In genomic region chr10:103396067-103396788, GRCh38 we compare ENCODE assay signal across 8 cellular contexts. TPM values are rescaled to one million over a fixed set of nuclear protein-coding genes. Genes with fewer than 3 reads are reported as not detected.
DNase-seq lines count a peak whose midpoint lies in the region; ATAC-seq and TF ChIP-seq lines count a peak whose summit lies in the region.

TSS of gene ATP5MK (minus strand) at chr10:103396475. CDS start at chr10:103392457, 4,018 bp downstream.
TSS of gene PDCD11 (plus strand) at chr10:103396626. CDS start at chr10:103398427, 1,801 bp downstream.

- H3K27me3 ChIP-seq in GM23248 (replicated peaks; ENCODE audit: insufficient read depth) (no peaks in the 10 kb centered on the region), fibroblast of lung (ENCODE audit: control insufficient read depth, insufficient read depth, low read length) (no peaks in the 10 kb centered on the region)

- H3K36me3 Mint-ChIP-seq in activated T-helper 17 cell treated with anti-CD3 and anti-CD28 coated beads, Interleukin-2, amount 50 U/mL, for 72 hours (ENCODE audit: low read depth) = peaks cover 100% of the 10 kb centered on the region
- H3K36me3 Mint-ChIP-seq in naive thymus-derived CD8-positive, alpha-beta T cell = peaks cover 0 to 55% (median 5%) of the 10 kb centered on the region in 3 donors

- peak within 1 kb of the TSS; percentile 99 for H3K27ac Mint-ChIP-seq in activated T-helper 17 cell treated with anti-CD3 and anti-CD28 coated beads, Interleukin-2, amount 50 U/mL, for 72 hours
- H3K27ac Mint-ChIP-seq in naive thymus-derived CD8-positive, alpha-beta T cell = peak within 1 kb of the TSS; percentile 92 to 99 (median 94)

- H3K4me3 ChIP-seq in GM23248 (peak within 1 kb of the TSS; percentile 96), fibroblast of lung (replicated peaks in 1 of 4; ENCODE audit: control extremely low read depth in 1 of 4, insufficient read depth in 1 of 4, low read depth in 3 of 4, low read length in 4 of 4) (peak within 1 kb of the TSS; percentile 63 to 100 (median 86))

- peak; percentile 12 to 25 for TF ChIP-seq CTCF in fibroblast of lung (conservative IDR thresholded peaks at IDR 0.05 in 1 of 2, IDR thresholded peaks at IDR 0.05 in 1 of 2; ENCODE audit: low read depth in 1 of 2, low read length in 2 of 2)

- H4K20me1 ChIP-seq in GM23248 (ENCODE audit: insufficient read depth) = no peaks in the 10 kb centered on the region; the same call in 1 of the 2 replicates
- no peaks in the 10 kb centered on the region for H4K20me1 ChIP-seq in fibroblast of lung (ENCODE audit: control insufficient read depth, extremely low read depth, insufficient read depth, low read length)

- H3K9me3 Mint-ChIP-seq in activated T-helper 17 cell treated with anti-CD3 and anti-CD28 coated beads, Interleukin-2, amount 50 U/mL, for 72 hours = no peaks in the 10 kb centered on the region
- no peaks in the 10 kb centered on the region for H3K9me3 Mint-ChIP-seq in naive thymus-derived CD8-positive, alpha-beta T cell

- peak within 1 kb of the TSS; percentile 97 for H3K9ac ChIP-seq in GM23248
- H3K9ac ChIP-seq in fibroblast of lung (ENCODE audit: insufficient read depth, low read length) = peak within 1 kb of the TSS; percentile 68

- peak within 1 kb of the TSS; percentile 100 for H3K4me3 Mint-ChIP-seq in activated T-helper 17 cell treated with anti-CD3 and anti-CD28 coated beads, Interleukin-2, amount 50 U/mL, for 72 hours
- H3K4me3 Mint-ChIP-seq in naive thymus-derived CD8-positive, alpha-beta T cell = peak within 1 kb of the TSS; percentile 88 to 99 (median 98)

- H2AFZ ChIP-seq in GM23248 = peak within 1 kb of the TSS; percentile 84
- peak within 1 kb of the TSS; percentile 79 for H2AFZ ChIP-seq in fibroblast of lung (ENCODE audit: low read length)

- POLR2A ChIA-PET in naive thymus-derived CD8-positive, alpha-beta T cell (lab: Charles Lee) = interaction anchor here (1.0 to 1.9 kb wide), 5 partner anchors 15 to 264 kb away, joined by 3 to 16 read pairs (median 4); partner anchors contain the start of gene TAF5

- no peaks in the 10 kb centered on the region for H3K27me3 Mint-ChIP-seq in activated T-helper 17 cell treated with anti-CD3 and anti-CD28 coated beads, Interleukin-2, amount 50 U/mL, for 72 hours
- H3K27me3 Mint-ChIP-seq in naive thymus-derived CD8-positive, alpha-beta T cell = no peaks in the 10 kb centered on the region

- DNase-seq in Daoy (ENCODE audit: low read depth) (peak; percentile 96), GM23248 (peak; percentile 100), LHCN-M2 (ENCODE audit: low read depth) (peak; percentile 98), RPMI8226 (peak; percentile 97), fibroblast of lung (ENCODE audit: low read depth in 2 of 2) (peak; percentile 96 to 98)
- DNase-seq in naive thymus-derived CD8-positive, alpha-beta T cell = peak; percentile 83 to 97 (median 92)
- peak; percentile 98 for DNase-seq in stimulated activated naive CD4-positive, alpha-beta T cell treated with Interleukin-2 at 50 U/mL for 16 hours (lab: John Stamatoyannopoulos, UW)

- peaks cover 31% of the 10 kb centered on the region for H3K4me1 Mint-ChIP-seq in activated T-helper 17 cell treated with anti-CD3 and anti-CD28 coated beads, Interleukin-2, amount 50 U/mL, for 72 hours
- peaks cover 27 to 60% (median 50%) of the 10 kb centered on the region in 4 donors for H3K4me1 Mint-ChIP-seq in naive thymus-derived CD8-positive, alpha-beta T cell

- H3K4me1 ChIP-seq in GM23248 (ENCODE audit: insufficient read depth) (peaks cover 33% of the 10 kb centered on the region), fibroblast of lung (ENCODE audit: control insufficient read depth, extremely low read depth, insufficient read depth, low read length) (no peaks in the 10 kb centered on the region)

- H3K9me3 ChIP-seq in GM23248 (ENCODE audit: low read depth) (no peaks in the 10 kb centered on the region), fibroblast of lung (ENCODE audit: control insufficient read depth, insufficient read depth, low read depth, low read length) (no peaks in the 10 kb centered on the region)

- in situ Hi-C loops in GM23248 (cut with MboI) = no loop called here

- H3K36me3 ChIP-seq in GM23248 (ENCODE audit: low read depth) = peaks cover 24% of the 10 kb centered on the region
- H3K36me3 ChIP-seq in fibroblast of lung (ENCODE audit: control insufficient read depth, insufficient read depth, low read length) = peaks cover 4% of the 10 kb centered on the region

- peak; percentile 100 for ATAC-seq in activated T-helper 17 cell treated with anti-CD3 and anti-CD28 coated beads, Interleukin-2, amount 50 U/mL, for 72 hours (replicated peaks)
- ATAC-seq in naive thymus-derived CD8-positive, alpha-beta T cell = peak; percentile 98 to 99

- peak within 1 kb of the TSS; percentile 95 for H3K4me2 ChIP-seq in GM23248 (ENCODE audit: unreplicated experiment)
- peak within 1 kb of the TSS; percentile 80 for H3K4me2 ChIP-seq in fibroblast of lung (ENCODE audit: extremely low read depth, insufficient read depth, low read length)

- WGBS in GM23248 (ENCODE audit: low coverage in 1 of 2, low lambda C conversion rate in 2 of 2, missing lambda C conversion rate in 2 of 2), 2 experiments = 1% methylated on average over 54 of the region's 56 CpGs

- H3K79me2 ChIP-seq in GM23248 (ENCODE audit: insufficient read depth) (peaks cover 96% of the 10 kb centered on the region), fibroblast of lung (ENCODE audit: control insufficient read depth, insufficient read depth, low read length) (peaks cover 54% of the 10 kb centered on the region)

- no peaks in the 10 kb centered on the region for H3F3A ChIP-seq in GM23248 (ENCODE audit: insufficient read depth)

- H3K9me2 ChIP-seq in GM23248 (ENCODE audit: insufficient read depth) = no peaks in the 10 kb centered on the region

- peak within 1 kb of the TSS; percentile 80 for H3K27ac ChIP-seq in GM23248
- peak within 1 kb of the TSS; percentile 84 for H3K27ac ChIP-seq in fibroblast of lung (ENCODE audit: insufficient read depth, low read length)

RNA-seq across cellular contexts. Expression of gene ATP5MK, which starts in this region (rescaled TPM):
- total RNA-seq in Daoy (2014; rRNA removed; shearing (Covaris generic)) = 588 and 606 TPM in 2 replicates
- 197 and 259 TPM in 2 replicates for total RNA-seq in GM23248 (2014; rRNA removed; shearing (Covaris generic))
- polyA plus RNA-seq in GM23248 (2016; fragmentation: Nextera tagmentation; extraction: Ambion mirVana) = 566 and 592 TPM in 2 replicates
- 276 and 387 TPM in 2 replicates for total RNA-seq in LHCN-M2 (2014; rRNA removed)
- polyA plus RNA-seq in LHCN-M2 (2012) = 722 TPM
- 100 to 1,000 TPM; 290 to 425 TPM for total RNA-seq in activated T-helper 17 cell treated with anti-CD3 and anti-CD28 coated beads, Interleukin-2, amount 50 U/mL, for 72 hours
- total RNA-seq in fibroblast of lung = 148 and 155 TPM in 2 replicates
- polyA plus RNA-seq in fibroblast of lung = 355 and 386 TPM in 2 replicates
- polyA plus RNA-seq in fibroblast of lung (2012) = 650 and 718 TPM in 2 replicates
- polyA minus RNA-seq in fibroblast of lung (ENCODE audit: low replicate concordance) = 16.0 TPM in 1 of 2 replicates, not detected in the other
- 100 to 1,000 TPM; 140 to 146 TPM for total RNA-seq in naive thymus-derived CD8-positive, alpha-beta T cell
- polyA plus RNA-seq in naive thymus-derived CD8-positive, alpha-beta T cell = 100 to 1,000 TPM; 385 to 601 (median 461) TPM

RNA-seq across cellular contexts. Expression of gene PDCD11, which starts in this region (rescaled TPM):
- 44.2 and 51.3 TPM in 2 replicates for total RNA-seq in Daoy (2014; rRNA removed; shearing (Covaris generic))
- total RNA-seq in GM23248 (2014; rRNA removed; shearing (Covaris generic)) = 25.2 and 26.6 TPM in 2 replicates
- 16.0 and 17.5 TPM in 2 replicates for polyA plus RNA-seq in GM23248 (2016; fragmentation: Nextera tagmentation; extraction: Ambion mirVana)
- 33.0 and 37.3 TPM in 2 replicates for total RNA-seq in LHCN-M2 (2014; rRNA removed)
- polyA plus RNA-seq in LHCN-M2 (2012) = 16.5 TPM
- total RNA-seq in activated T-helper 17 cell treated with anti-CD3 and anti-CD28 coated beads, Interleukin-2, amount 50 U/mL, for 72 hours = 10 to 100 TPM; 50.1 to 79.5 TPM
- 28.8 and 34.0 TPM in 2 replicates for total RNA-seq in fibroblast of lung
- 10.0 and 15.1 TPM in 2 replicates for polyA plus RNA-seq in fibroblast of lung
- 14.3 and 22.2 TPM in 2 replicates for polyA plus RNA-seq in fibroblast of lung (2012)
- polyA minus RNA-seq in fibroblast of lung (ENCODE audit: low replicate concordance) = 35.6 and 66.2 TPM in 2 replicates
- 10 to 100 TPM; 40.3 to 44.2 TPM for total RNA-seq in naive thymus-derived CD8-positive, alpha-beta T cell
- 10 to 100 TPM in 1 of 3 donors, 1 to 10 TPM in 2; 8.6 to 14.9 (median 9.9) TPM for polyA plus RNA-seq in naive thymus-derived CD8-positive, alpha-beta T cell

Comparison
In these comparisons a context has a peak if more than half of its experiments do, and no peak if none do; other contexts are left out.
1. Peak in every context shown above with its lines: DNase-seq, ATAC-seq, H3K4me3 ChIP-seq and H3K27ac ChIP-seq.